Comparison of ENCODE assay signal across 20 cellular contexts in the genomic region with DNA sequence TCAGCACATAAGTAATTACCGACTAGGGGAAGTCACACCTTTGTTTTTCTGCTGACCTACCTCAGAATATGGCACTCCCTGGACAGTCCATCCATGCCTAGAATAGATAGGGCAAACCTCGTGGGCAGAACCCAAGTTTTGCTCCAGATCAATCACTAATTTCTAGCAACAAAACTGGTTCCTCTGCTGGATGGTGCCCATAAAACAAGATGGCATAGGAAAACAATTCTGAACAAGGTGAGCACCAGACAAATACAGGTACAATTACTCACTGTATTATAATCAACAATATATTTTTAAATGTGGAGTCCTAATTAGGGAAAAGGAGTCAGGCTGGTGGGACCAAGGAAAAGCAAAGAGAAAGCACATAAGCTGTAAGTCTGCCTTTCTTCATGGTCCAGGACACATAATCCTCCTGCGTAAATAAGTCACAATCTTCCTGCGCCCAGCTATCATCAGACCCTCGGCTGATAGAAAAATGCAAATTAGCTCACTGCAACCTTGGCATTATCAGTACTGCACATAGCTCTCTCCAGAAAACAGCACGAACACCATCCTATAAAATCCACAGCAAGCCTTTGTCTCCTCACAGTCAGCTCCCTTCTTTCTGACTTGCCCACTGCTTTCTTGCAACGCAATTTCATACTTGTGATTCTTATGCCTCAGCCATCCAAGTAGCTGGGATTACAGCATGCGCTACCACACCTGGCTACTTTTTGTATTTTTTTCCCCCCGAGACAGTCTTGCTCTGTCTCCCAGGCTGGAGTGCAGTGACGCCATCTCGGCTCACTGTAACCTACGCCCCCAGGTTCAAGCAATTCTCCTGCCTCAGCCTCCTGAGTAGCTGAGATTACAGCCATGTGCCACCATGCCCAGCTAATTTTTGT.
"Had no signal": no experiment of that assay in that cellular context is flagged by ENCODE, and none has a peak within 500 bp of the region (broad histone marks: within the 10 kb centered on the region; RNA-seq: fewer than 3 reads in every experiment).

No MANE protein-coding gene starts in this region.

- H3K4me3 ChIP-seq: esophagus squamous epithelium, lung, psoas muscle, skin epidermis, transverse colon, vagina had no signal

- H3K4me3 Mint-ChIP-seq: activated B cell treated with CpG ODN at 0.5 μM for 24 hours; activated CD8-positive, alpha-beta T cell treated with anti-CD3 and anti-CD28 coated beads, Interleukin-2, amount 10 ng/mL, durations not matched to agents 7 days and 5 days; activated T-cell treated with anti-CD3 and anti-CD28 coated beads, Interleukin-2, amount 50 U/mL, for 4 hours; stimulated activated naive CD8-positive, alpha-beta T cell treated with anti-CD3 and anti-CD28 coated beads, Interleukin-15, Interleukin-2, amounts not matched to agents 100 ng/mL and 50 ng/mL, for 24 hours; T-helper 2 cell treated with Interferon-gamma antibody and Interleukin-4, amounts not matched to agents 5 μg/mL and 100 μg/mL, for 36 hours had no signal

- DNase-seq: activated B cell treated with CpG ODN at 0.5 μM for 24 hours; activated CD4-positive, alpha-beta T cell treated with anti-CD3 and anti-CD28 coated beads for 48 hours; activated CD8-positive, alpha-beta memory T cell treated with anti-CD3 and anti-CD28 coated beads, Interleukin-2, amount 50 U/mL, for 4 hours; activated effector memory CD4-positive, alpha-beta T cell treated with Interleukin-2 at 50 U/mL for 16 hours; activated naive CD4-positive, alpha-beta T cell treated with anti-CD3 and anti-CD28 coated beads, Interleukin-2, amount 50 U/mL, for 16 hours; activated T-cell treated with anti-CD3 and anti-CD28 coated beads, Interleukin-2, amount 50 U/mL, for 4 hours; dermis blood vessel endothelial cell; effector memory CD4-positive, alpha-beta T cell; esophagus squamous epithelium; hippocampal formation; psoas muscle; right cardiac atrium; transverse colon had no signal

- H3K27me3 Mint-ChIP-seq: activated B cell treated with CpG ODN at 0.5 μM for 24 hours; stimulated activated naive CD8-positive, alpha-beta T cell treated with anti-CD3 and anti-CD28 coated beads, Interleukin-15, Interleukin-2, amounts not matched to agents 100 ng/mL and 50 ng/mL, for 24 hours had no signal

- H3K36me3 ChIP-seq: transverse colon, vagina had no signal

- H3K27me3 ChIP-seq: esophagus squamous epithelium, transverse colon, vagina had no signal

- H3K9me3 ChIP-seq: esophagus squamous epithelium, psoas muscle, transverse colon, vagina had no signal

- H3K27ac ChIP-seq: esophagus squamous epithelium, psoas muscle, skin epidermis, transverse colon, vagina had no signal

- H3K9me3 Mint-ChIP-seq: activated B cell treated with CpG ODN at 0.5 μM for 24 hours; activated T-cell treated with anti-CD3 and anti-CD28 coated beads, Interleukin-2, amount 50 U/mL, for 4 hours; stimulated activated naive CD8-positive, alpha-beta T cell treated with anti-CD3 and anti-CD28 coated beads, Interleukin-15, Interleukin-2, amounts not matched to agents 100 ng/mL and 50 ng/mL, for 24 hours; T-helper 2 cell treated with Interferon-gamma antibody and Interleukin-4, amounts not matched to agents 5 μg/mL and 100 μg/mL, for 36 hours had no signal

- ATAC-seq: left lobe of liver had no signal

- H3K27ac Mint-ChIP-seq: activated B cell treated with CpG ODN at 0.5 μM for 24 hours; T-helper 2 cell treated with Interferon-gamma antibody and Interleukin-4, amounts not matched to agents 5 μg/mL and 100 μg/mL, for 36 hours had no signal
